In the genomic region with DNA sequence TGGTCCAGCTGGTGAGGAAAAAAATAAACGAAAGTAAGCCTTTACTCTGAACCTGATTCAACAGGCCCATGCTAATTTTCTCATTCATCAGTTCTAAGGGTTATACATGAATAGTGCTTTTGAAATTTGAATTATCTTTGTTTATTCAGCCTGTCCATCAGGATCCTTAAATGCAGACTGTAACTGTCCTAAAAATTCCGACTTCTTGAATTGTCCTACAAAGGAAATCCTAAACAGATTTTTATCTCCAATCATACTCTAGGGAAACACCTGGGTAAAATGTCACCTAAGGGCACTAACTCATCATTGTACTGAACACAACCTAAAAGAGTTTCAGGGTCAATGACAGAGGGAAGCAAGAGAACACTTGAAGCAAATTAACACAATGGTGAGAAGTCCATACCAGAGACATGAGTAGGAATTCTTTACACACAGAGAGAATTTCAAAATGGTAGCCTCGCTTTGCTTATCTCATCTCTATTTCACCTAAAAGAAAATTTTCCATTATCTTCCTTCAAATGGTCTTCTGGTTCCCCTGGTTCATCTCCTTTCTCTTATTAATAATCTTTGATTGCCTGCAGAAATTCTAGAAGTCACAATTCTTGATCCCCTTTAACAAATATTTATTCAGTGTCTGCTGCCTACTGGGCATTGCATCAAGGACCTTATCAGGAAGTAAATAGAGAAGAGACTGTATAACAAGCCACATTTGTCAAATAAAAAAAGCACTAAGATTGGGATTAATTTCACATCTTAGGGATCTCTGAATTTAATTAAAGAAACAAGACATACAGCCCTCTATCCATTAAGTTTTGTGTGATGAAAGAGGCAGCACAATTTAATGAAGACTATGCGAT, we compare ENCODE assay signal across 18 cellular contexts.
DNase-seq lines count a peak whose midpoint lies in the region; ATAC-seq and TF ChIP-seq lines count a peak whose summit lies in the region.
"Had no signal": no experiment of that assay in that cellular context is flagged by ENCODE, and none has a peak within 500 bp of the region (broad histone marks: within the 10 kb centered on the region; RNA-seq: fewer than 3 reads in every experiment).

No MANE protein-coding gene starts in this region.

- H3K36me3 ChIP-seq in cardiac muscle cell (peaks cover 19% of the 10 kb centered on the region), right lobe of liver (peaks cover 0 to 3% (median 0%) of the 10 kb centered on the region in 4 donors), H7 (replicated peaks; ENCODE audit: control insufficient read depth, insufficient read depth, low read length) (no peaks in the 10 kb centered on the region), tibial artery (no peaks in the 10 kb centered on the region)
- H3K36me3 ChIP-seq: BLaER1 treated with 17β-estradiol and CSF1 and Interleukin-3, amounts not matched to agents 10 nM and 100 nM had no signal

- TF ChIP-seq CTCF in cardiac muscle cell (IDR thresholded peaks at IDR 0.05; ENCODE audit: low read depth, low read length) = no peak
- no peak for TF ChIP-seq CTCF in right lobe of liver (IDR thresholded peaks at IDR 0.05)
- no peak for TF ChIP-seq CTCF in tibial artery (IDR thresholded peaks at IDR 0.05)

- peak overlapping the region; percentile 31 for H3K27ac ChIP-seq in cardiac muscle cell
- H3K27ac ChIP-seq in right lobe of liver = no peak overlapping the region
- H3K27ac ChIP-seq in tibial artery = no peak overlapping the region
- H3K27ac ChIP-seq: BLaER1 treated with 17β-estradiol and CSF1 and Interleukin-3, amounts not matched to agents 10 nM and 100 nM had no signal

- H3K4me1 ChIP-seq in cardiac muscle cell (ENCODE audit: low read depth) = peaks cover 50% of the 10 kb centered on the region
- peaks cover 0 to 36% (median 14%) of the 10 kb centered on the region in 4 donors for H3K4me1 ChIP-seq in right lobe of liver
- peaks cover 0 to 14% (median 5%) of the 10 kb centered on the region in 4 donors for H3K4me1 ChIP-seq in tibial artery
- H3K4me1 ChIP-seq: BLaER1 treated with 17β-estradiol and CSF1 and Interleukin-3, amounts not matched to agents 10 nM and 100 nM had no signal

- ATAC-seq in left ventricle myocardium superior (no peak), right lobe of liver (peak; percentile 47 to 69 (median 60))
- ATAC-seq: GM23338 had no signal

- no peaks in the 10 kb centered on the region for H3K9me3 ChIP-seq in cardiac muscle cell (ENCODE audit: low read depth)
- no peaks in the 10 kb centered on the region for H3K9me3 ChIP-seq in right lobe of liver
- no peaks in the 10 kb centered on the region for H3K9me3 ChIP-seq in tibial artery
- H3K9me3 ChIP-seq: BLaER1 treated with 17β-estradiol and CSF1 and Interleukin-3, amounts not matched to agents 10 nM and 100 nM had no signal

- no peak for DNase-seq in cardiac muscle cell (ENCODE audit: low read depth in 1 of 2, low spot score in 1 of 2)
- no peak for DNase-seq in left ventricle myocardium superior
- peak; percentile 29 for DNase-seq in dermis blood vessel endothelial cell
- DNase-seq in right lobe of liver = no peak
- DNase-seq in pulmonary artery endothelial cell (ENCODE audit: low read depth, low spot score) = peak; percentile 29
- DNase-seq in H7 = no peak
- no peak for DNase-seq in globus pallidus (ENCODE audit: low spot score)
- DNase-seq in tibial artery = no peak
- DNase-seq: 8988T; ACHN; Calu3; CD4-positive, alpha-beta T cell; DMS 273 treated with DMSO at 0.1 percent for 48 hours; DMS79 treated with DMSO at 0.1 percent for 48 hours; EL; H9 had no signal

- TF ChIP-seq POLR2A in right lobe of liver (IDR thresholded peaks at IDR 0.05) = no peak

- H3K4me3 ChIP-seq in cardiac muscle cell (no peak overlapping the region), right lobe of liver (no peak overlapping the region), H7 (ENCODE audit: insufficient read depth, low read depth, low read length) (no peak overlapping the region), tibial artery (no peak overlapping the region)
- H3K4me3 ChIP-seq: BLaER1 treated with 17β-estradiol and CSF1 and Interleukin-3, amounts not matched to agents 10 nM and 100 nM; GM23338 had no signal

- intact Hi-C loops in left ventricle myocardium superior (cut with micrococcal nuclease) (no loop called here), right lobe of liver (cut with DNase I) (no loop called here), tibial artery (cut with DNase I; ENCODE audit: low total_unique reads) (no loop called here)

- H3K27me3 ChIP-seq in cardiac muscle cell (no peaks in the 10 kb centered on the region), right lobe of liver (no peaks in the 10 kb centered on the region), H7 (ENCODE audit: control insufficient read depth, insufficient read depth, low read length) (no peaks in the 10 kb centered on the region), tibial artery (no peaks in the 10 kb centered on the region)
- H3K27me3 ChIP-seq: BLaER1 treated with 17β-estradiol and CSF1 and Interleukin-3, amounts not matched to agents 10 nM and 100 nM had no signal

- 60% methylated on average over 4 of the region's 4 CpGs for WGBS in right lobe of liver (ENCODE audit: insufficient coverage, low coverage, low lambda C conversion rate, missing lambda C conversion rate)

Comparison
In these comparisons a context has a peak if more than half of its experiments do, and no peak if none do; other contexts are left out.
1. DNase-seq: peak in dermis blood vessel endothelial cell (single experiment) and pulmonary artery endothelial cell (single experiment); none in cardiac muscle cell (0 of 2), left ventricle myocardium superior (single experiment), right lobe of liver (0 of 3), H7 (single experiment), globus pallidus (single experiment) and tibial artery (0 of 2).